21 cellular contexts compared by ENCODE assay signal in genomic region chr11:9880657-9881056, GRCh38.
"Had no signal": no experiment of that assay in that cellular context is flagged by ENCODE, and none has a peak within 500 bp of the region (broad histone marks: within the 10 kb centered on the region; RNA-seq: fewer than 3 reads in every experiment).

No MANE protein-coding gene starts in this region.

- H3K27ac Mint-ChIP-seq: naive thymus-derived CD8-positive, alpha-beta T cell; stimulated activated effector memory CD8-positive, alpha-beta T cell treated with anti-CD3 and anti-CD28 coated beads, Interleukin-12 subunit alpha, Interleukin-12 subunit beta, amount 100 ng/mL, for 72 hours; type B pancreatic cell had no signal

- H3K4me1 Mint-ChIP-seq: naive thymus-derived CD8-positive, alpha-beta T cell; neural crest cell; stimulated activated effector memory CD8-positive, alpha-beta T cell treated with anti-CD3 and anti-CD28 coated beads, Interleukin-12 subunit alpha, Interleukin-12 subunit beta, amount 100 ng/mL, for 72 hours had no signal

- H3K4me1 ChIP-seq: heart left ventricle, right atrium auricular region, suprapubic skin, thyroid gland had no signal

- H3K36me3 Mint-ChIP-seq: stimulated activated effector memory CD8-positive, alpha-beta T cell treated with anti-CD3 and anti-CD28 coated beads, Interleukin-12 subunit alpha, Interleukin-12 subunit beta, amount 100 ng/mL, for 72 hours had no signal

- H3K27me3 ChIP-seq: dorsolateral prefrontal cortex, heart left ventricle, ovary, right atrium auricular region, suprapubic skin, thyroid gland had no signal

- H3K27ac ChIP-seq: dorsolateral prefrontal cortex, heart left ventricle, ovary, right atrium auricular region, suprapubic skin, thyroid gland had no signal

- DNase-seq: cortex of kidney; dorsolateral prefrontal cortex; effector CD8-positive, alpha-beta T cell; heart left ventricle; hypothalamus; kidney glomerular epithelial cell; mammary epithelial cell; mucosa of descending colon; naive thymus-derived CD8-positive, alpha-beta T cell; ovary; small intestine; stimulated activated CD4-positive, alpha-beta T cell treated with anti-CD3 and anti-CD28 coated beads, Interleukin-4, amount 100 ng/mL, for 1 hour; stimulated activated CD8-positive, alpha-beta memory T cell treated with anti-CD3 and anti-CD28 coated beads, Interleukin-4, amount 100 ng/mL, for 48 hours; stimulated activated naive CD8-positive, alpha-beta T cell treated with anti-CD3 and anti-CD28 coated beads, Interleukin-15, Interleukin-2, amounts not matched to agents 100 U/mL and 50 U/mL, for 24 hours; thyroid gland had no signal

- H3K9me3 Mint-ChIP-seq: stimulated activated effector memory CD8-positive, alpha-beta T cell treated with anti-CD3 and anti-CD28 coated beads, Interleukin-12 subunit alpha, Interleukin-12 subunit beta, amount 100 ng/mL, for 72 hours had no signal

- ATAC-seq: esophagus mucosa; heart left ventricle; mucosa of descending colon; naive thymus-derived CD8-positive, alpha-beta T cell; stimulated activated effector memory CD8-positive, alpha-beta T cell treated with anti-CD3 and anti-CD28 coated beads, Interleukin-12 subunit alpha, Interleukin-12 subunit beta, amount 100 ng/mL, for 72 hours; stimulated activated naive CD8-positive, alpha-beta T cell treated with anti-CD3 and anti-CD28 coated beads, Interleukin-15, Interleukin-2, amounts not matched to agents 100 U/mL and 50 U/mL, for 24 hours had no signal

- H3K27me3 Mint-ChIP-seq: naive thymus-derived CD8-positive, alpha-beta T cell; type B pancreatic cell had no signal

- H3K9me3 ChIP-seq: ovary, right atrium auricular region, suprapubic skin, thyroid gland had no signal

- H3K36me3 ChIP-seq: heart left ventricle, ovary, right atrium auricular region, suprapubic skin, thyroid gland had no signal

- H3K4me3 Mint-ChIP-seq: naive thymus-derived CD8-positive, alpha-beta T cell; neural crest cell; stimulated activated effector memory CD8-positive, alpha-beta T cell treated with anti-CD3 and anti-CD28 coated beads, Interleukin-12 subunit alpha, Interleukin-12 subunit beta, amount 100 ng/mL, for 72 hours; type B pancreatic cell had no signal

- H3K4me3 ChIP-seq: dorsolateral prefrontal cortex, heart left ventricle, mucosa of descending colon, ovary, right atrium auricular region, suprapubic skin, thyroid gland had no signal
